27 cellular contexts compared by ENCODE assay signal in genomic region chr7:101788517-101788916, GRCh38.
"Had no signal": no experiment of that assay in that cellular context is flagged by ENCODE, and none has a peak within 500 bp of the region (broad histone marks: within the 10 kb centered on the region; RNA-seq: fewer than 3 reads in every experiment).

No MANE protein-coding gene starts in this region.

- H3K36me3 Mint-ChIP-seq: stimulated activated effector memory CD8-positive, alpha-beta T cell treated with anti-CD3 and anti-CD28 coated beads, Interleukin-12 subunit alpha, Interleukin-12 subunit beta, amount 100 ng/mL, for 72 hours; stimulated activated memory B cell treated with anti-CD40 and anti-IgM and Interleukin-4, amounts not matched to agents 10 μg/mL and 1 μg/mL and 100 μg/mL, for 72 hours; type B pancreatic cell had no signal

- H3K4me1 ChIP-seq: thyroid gland had no signal

- H3K9me3 ChIP-seq: stomach, suprapubic skin, testis, thoracic aorta, thyroid gland, transverse colon, upper lobe of right lung, uterus, vagina had no signal

- H3K9me3 Mint-ChIP-seq: stimulated activated effector memory CD8-positive, alpha-beta T cell treated with anti-CD3 and anti-CD28 coated beads, Interleukin-12 subunit alpha, Interleukin-12 subunit beta, amount 100 ng/mL, for 72 hours; stimulated activated naive CD8-positive, alpha-beta T cell treated with anti-CD3 and anti-CD28 coated beads, Interleukin-15, Interleukin-2, amounts not matched to agents 100 ng/mL and 50 ng/mL, for 24 hours; type B pancreatic cell had no signal

- DNase-seq: stimulated activated CD4-positive, alpha-beta T cell treated with anti-CD3 and anti-CD28 coated beads, Interleukin-2, amount 100 ng/mL, for 48 hours; stimulated activated CD4-positive, alpha-beta T cell treated with anti-CD3 and anti-CD28 coated beads, Interleukin-4, amount 100 ng/mL, for 1 hour; stimulated activated CD4-positive, alpha-beta T cell treated with anti-CD3 and anti-CD28 coated beads, Interleukin-4, amount 100 ng/mL, for 24 hours; stimulated activated CD4-positive, alpha-beta T cell treated with anti-CD3 and anti-CD28 coated beads, Interleukin-4, amount 100 ng/mL, for 4 hours; stimulated activated CD8-positive, alpha-beta memory T cell treated with anti-CD3 and anti-CD28 coated beads, Interleukin-4, amount 100 ng/mL, for 48 hours; stimulated activated naive CD4-positive, alpha-beta T cell; stimulated activated naive CD4-positive, alpha-beta T cell treated with Interleukin-2 at 50 U/mL for 16 hours; stimulated activated naive CD8-positive, alpha-beta T cell treated with anti-CD3 and anti-CD28 coated beads, Interleukin-15, amount 100 ng/mL, for 72 hours; stimulated activated naive CD8-positive, alpha-beta T cell treated with anti-CD3 and anti-CD28 coated beads, Interleukin-15, Interleukin-2, amounts not matched to agents 100 U/mL and 50 U/mL, for 24 hours; stomach; substantia nigra; testis; thyroid gland; tibial artery; transverse colon; upper lobe of left lung; upper lobe of right lung; uterus had no signal

- H3K27me3 Mint-ChIP-seq: stimulated activated naive CD8-positive, alpha-beta T cell treated with anti-CD3 and anti-CD28 coated beads, Interleukin-15, amount 100 ng/mL, for 72 hours; stimulated activated naive CD8-positive, alpha-beta T cell treated with anti-CD3 and anti-CD28 coated beads, Interleukin-15, Interleukin-2, amounts not matched to agents 100 ng/mL and 50 ng/mL, for 24 hours had no signal

- H3K27me3 ChIP-seq: stomach, testis, thyroid gland, tibial artery, tibial nerve, transverse colon, upper lobe of left lung, upper lobe of right lung, uterus, vagina had no signal

- H3K4me3 Mint-ChIP-seq: stimulated activated effector memory CD8-positive, alpha-beta T cell treated with anti-CD3 and anti-CD28 coated beads, Interleukin-12 subunit alpha, Interleukin-12 subunit beta, amount 100 ng/mL, for 72 hours; stimulated activated memory B cell treated with anti-CD40 and anti-IgM and Interleukin-4, amounts not matched to agents 10 μg/mL and 1 μg/mL and 100 μg/mL, for 72 hours; stimulated activated naive CD8-positive, alpha-beta T cell treated with anti-CD3 and anti-CD28 coated beads, Interleukin-15, amount 100 ng/mL, for 72 hours; stimulated activated naive CD8-positive, alpha-beta T cell treated with anti-CD3 and anti-CD28 coated beads, Interleukin-15, Interleukin-2, amounts not matched to agents 100 ng/mL and 50 ng/mL, for 24 hours; type B pancreatic cell had no signal

- H3K36me3 ChIP-seq: stomach, suprapubic skin, thoracic aorta, thyroid gland, tibial artery, tibial nerve, transverse colon, upper lobe of left lung, upper lobe of right lung, uterus, vagina had no signal

- H3K4me3 ChIP-seq: stomach, suprapubic skin, testis, thoracic aorta, thyroid gland, tibial artery, tibial nerve, transverse colon, upper lobe of left lung, upper lobe of right lung, uterus, vagina had no signal

- H3K27ac Mint-ChIP-seq: stimulated activated effector memory CD8-positive, alpha-beta T cell treated with anti-CD3 and anti-CD28 coated beads, Interleukin-12 subunit alpha, Interleukin-12 subunit beta, amount 100 ng/mL, for 72 hours; stimulated activated memory B cell treated with anti-CD40 and anti-IgM and Interleukin-4, amounts not matched to agents 10 μg/mL and 1 μg/mL and 100 μg/mL, for 72 hours; stimulated activated naive CD8-positive, alpha-beta T cell treated with anti-CD3 and anti-CD28 coated beads, Interleukin-15, amount 100 ng/mL, for 72 hours; type B pancreatic cell had no signal

- ATAC-seq: stimulated activated effector memory CD8-positive, alpha-beta T cell treated with anti-CD3 and anti-CD28 coated beads, Interleukin-12 subunit alpha, Interleukin-12 subunit beta, amount 100 ng/mL, for 72 hours; stimulated activated memory B cell treated with anti-CD40 and anti-IgM and Interleukin-4, amounts not matched to agents 10 μg/mL and 1 μg/mL and 100 μg/mL, for 72 hours; stimulated activated naive CD8-positive, alpha-beta T cell treated with anti-CD3 and anti-CD28 coated beads, Interleukin-15, amount 100 ng/mL, for 72 hours; stimulated activated naive CD8-positive, alpha-beta T cell treated with anti-CD3 and anti-CD28 coated beads, Interleukin-15, Interleukin-2, amounts not matched to agents 100 U/mL and 50 U/mL, for 24 hours; upper lobe of right lung had no signal

- FAIRE-seq: urothelium cell line had no signal

- H3K27ac ChIP-seq: stomach, suprapubic skin, testis, thoracic aorta, thyroid gland, tibial artery, tibial nerve, transverse colon, upper lobe of left lung, upper lobe of right lung, uterus, vagina had no signal

- H3K4me1 Mint-ChIP-seq: stimulated activated effector memory CD8-positive, alpha-beta T cell treated with anti-CD3 and anti-CD28 coated beads, Interleukin-12 subunit alpha, Interleukin-12 subunit beta, amount 100 ng/mL, for 72 hours had no signal
